34 cellular contexts compared by ENCODE assay signal in genomic region chr3:72213296-72214064, GRCh38.
"Had no signal": no experiment of that assay in that cellular context is flagged by ENCODE, and none has a peak within 500 bp of the region (broad histone marks: within the 10 kb centered on the region; RNA-seq: fewer than 3 reads in every experiment).

No MANE protein-coding gene starts in this region.

- H3K27me3 Mint-ChIP-seq: activated naive CD8-positive, alpha-beta T cell treated with anti-CD3 and anti-CD28 coated beads for 36 hours had no signal

- H3K9me3 Mint-ChIP-seq: activated naive CD4-positive, alpha-beta T cell treated with anti-CD3 and anti-CD28 coated beads for 36 hours; activated naive CD8-positive, alpha-beta T cell treated with anti-CD3 and anti-CD28 coated beads for 36 hours; activated T-helper 1 cell treated with anti-CD3 and anti-CD28 coated beads, Interleukin-12 subunit alpha, Interleukin-12 subunit beta, Interleukin-2, Interleukin-4 antibody, amounts not matched to agents 30 ng/mL and 10 ng/mL and 1 ng/mL, durations not matched to agents 14 hours and 24 hours and 36 hours; dendritic cell treated with granulocyte-macrophage colony-stimulating factor and Interleukin-4, amounts not matched to agents 40 ng/mL and 50 ng/mL, for 4 days; stimulated activated memory B cell treated with anti-CD40 and anti-IgM and Interleukin-4, amounts not matched to agents 10 μg/mL and 1 μg/mL and 100 μg/mL, for 72 hours; T-helper 1 cell treated with Interleukin-12 subunit alpha and Interleukin-12 subunit beta and Interleukin-4 antibody, amounts not matched to agents 30 μg/mL and 1 μg/mL, for 36 hours had no signal

- H3K4me1 ChIP-seq: adrenal gland, prostate gland, sigmoid colon had no signal

- H3K4me3 Mint-ChIP-seq: activated naive CD4-positive, alpha-beta T cell treated with anti-CD3 and anti-CD28 coated beads for 36 hours; activated naive CD8-positive, alpha-beta T cell treated with anti-CD3 and anti-CD28 coated beads for 36 hours; activated T-helper 1 cell treated with anti-CD3 and anti-CD28 coated beads, Interleukin-12 subunit alpha, Interleukin-12 subunit beta, Interleukin-2, Interleukin-4 antibody, amounts not matched to agents 30 ng/mL and 10 ng/mL and 1 ng/mL, durations not matched to agents 14 hours and 24 hours and 36 hours; dendritic cell treated with granulocyte-macrophage colony-stimulating factor and Interleukin-4, amounts not matched to agents 40 ng/mL and 50 ng/mL, for 4 days; naive thymus-derived CD4-positive, alpha-beta T cell; stimulated activated memory B cell treated with anti-CD40 and anti-IgM and Interleukin-4, amounts not matched to agents 10 μg/mL and 1 μg/mL and 100 μg/mL, for 72 hours; stimulated activated naive CD8-positive, alpha-beta T cell treated with anti-CD3 and anti-CD28 coated beads, Interleukin-15, amount 100 ng/mL, for 72 hours; T-helper 1 cell treated with Interleukin-12 subunit alpha and Interleukin-12 subunit beta and Interleukin-4 antibody, amounts not matched to agents 30 μg/mL and 1 μg/mL, for 36 hours had no signal

- ATAC-seq: activated CD4-positive, CD25-positive, alpha-beta regulatory T cell treated with anti-CD3 and anti-CD28 coated beads, Interleukin-2, amount 50 U/mL, for 24 hours; esophagus mucosa; naive thymus-derived CD4-positive, alpha-beta T cell; stimulated activated memory B cell treated with anti-CD40 and anti-IgM and Interleukin-4, amounts not matched to agents 10 μg/mL and 1 μg/mL and 100 μg/mL, for 72 hours; stimulated activated naive CD8-positive, alpha-beta T cell treated with anti-CD3 and anti-CD28 coated beads, Interleukin-15, amount 100 ng/mL, for 72 hours had no signal

- H3K4me1 Mint-ChIP-seq: activated naive CD8-positive, alpha-beta T cell treated with anti-CD3 and anti-CD28 coated beads for 36 hours; naive thymus-derived CD4-positive, alpha-beta T cell; stimulated activated memory B cell treated with anti-CD40 and anti-IgM and Interleukin-4, amounts not matched to agents 10 μg/mL and 1 μg/mL and 100 μg/mL, for 72 hours; stimulated activated naive CD8-positive, alpha-beta T cell treated with anti-CD3 and anti-CD28 coated beads, Interleukin-15, amount 100 ng/mL, for 72 hours had no signal

- H3K27ac Mint-ChIP-seq: activated naive CD4-positive, alpha-beta T cell treated with anti-CD3 and anti-CD28 coated beads for 36 hours; activated naive CD8-positive, alpha-beta T cell treated with anti-CD3 and anti-CD28 coated beads for 36 hours; activated T-helper 1 cell treated with anti-CD3 and anti-CD28 coated beads, Interleukin-12 subunit alpha, Interleukin-12 subunit beta, Interleukin-2, Interleukin-4 antibody, amounts not matched to agents 30 ng/mL and 10 ng/mL and 1 ng/mL, durations not matched to agents 14 hours and 24 hours and 36 hours; dendritic cell treated with granulocyte-macrophage colony-stimulating factor and Interleukin-4, amounts not matched to agents 40 ng/mL and 50 ng/mL, for 4 days; naive thymus-derived CD4-positive, alpha-beta T cell; stimulated activated memory B cell treated with anti-CD40 and anti-IgM and Interleukin-4, amounts not matched to agents 10 μg/mL and 1 μg/mL and 100 μg/mL, for 72 hours; T-helper 1 cell treated with Interleukin-12 subunit alpha and Interleukin-12 subunit beta and Interleukin-4 antibody, amounts not matched to agents 30 μg/mL and 1 μg/mL, for 36 hours had no signal

- H3K36me3 ChIP-seq: adrenal gland, brain microvascular endothelial cell, ovary, prostate gland, sigmoid colon, upper lobe of right lung, WERI-Rb-1 had no signal

- DNase-seq: activated CD4-positive, alpha-beta T cell treated with anti-CD3 and anti-CD28 coated beads for 48 hours; activated CD4-positive, alpha-beta T cell treated with anti-CD3 and anti-CD28 coated beads, Interleukin-2, amount 50 U/mL, for 48 hours; activated CD8-positive, alpha-beta memory T cell treated with anti-CD3 and anti-CD28 coated beads, Interleukin-2, amount 50 U/mL, for 4 hours; activated effector memory CD4-positive, alpha-beta T cell treated with anti-CD3 and anti-CD28 coated beads, Interleukin-2, amount 50 U/mL, for 16 hours; activated naive CD4-positive, alpha-beta T cell treated with anti-CD3 and anti-CD28 coated beads for 36 hours; activated naive CD8-positive, alpha-beta T cell treated with anti-CD3 and anti-CD28 coated beads for 36 hours; activated T-cell treated with anti-CD3 and anti-CD28 coated beads, Interleukin-2, amount 50 U/mL, for 1 hour; adrenal gland; aorta; brain microvascular endothelial cell; effector memory CD4-positive, alpha-beta T cell; midbrain; naive thymus-derived CD4-positive, alpha-beta T cell; ovary; retina; sigmoid colon; small intestine; stimulated activated CD4-positive, alpha-beta T cell treated with anti-CD3 and anti-CD28 coated beads, Interleukin-4, amount 100 ng/mL, for 4 hours; stimulated activated CD8-positive, alpha-beta memory T cell treated with anti-CD3 and anti-CD28 coated beads, Interleukin-4, amount 100 ng/mL, for 48 hours; stimulated activated naive CD8-positive, alpha-beta T cell treated with anti-CD3 and anti-CD28 coated beads, Interleukin-15, amount 100 ng/mL, for 72 hours; substantia nigra; SW 1271; T-helper 9 cell; upper lobe of right lung; WERI-Rb-1 had no signal

- H3K27me3 ChIP-seq: adrenal gland, ovary, sigmoid colon, upper lobe of right lung had no signal

- FAIRE-seq: frontal cortex, islet of Langerhans, small intestine had no signal

- H3K9me3 ChIP-seq: adrenal gland, ovary, prostate gland, sigmoid colon, upper lobe of right lung had no signal

- H3K4me3 ChIP-seq: adrenal gland, ovary, prostate gland, sigmoid colon, upper lobe of right lung had no signal

- H3K36me3 Mint-ChIP-seq: activated naive CD8-positive, alpha-beta T cell treated with anti-CD3 and anti-CD28 coated beads for 36 hours; stimulated activated memory B cell treated with anti-CD40 and anti-IgM and Interleukin-4, amounts not matched to agents 10 μg/mL and 1 μg/mL and 100 μg/mL, for 72 hours had no signal
